ENCODE assay signal across 15 cellular contexts in genomic region chr11:2193887-2194595, GRCh38. TPM values are rescaled to one million over a fixed set of nuclear protein-coding genes. Genes with fewer than 3 reads are reported as not detected.
"Had no signal": no experiment of that assay in that cellular context is flagged by ENCODE, and none has a peak within 500 bp of the region (broad histone marks: within the 10 kb centered on the region; RNA-seq: fewer than 3 reads in every experiment).

No MANE protein-coding gene starts in this region.

RNA-seq across cellular contexts. Expression of gene TH, which starts 22.4 kb away (rescaled TPM):
- total RNA-seq: activated CD4-positive, alpha-beta memory T cell treated with anti-CD3 and anti-CD28 coated beads, Interleukin-2, amount 10 ng/mL, durations not matched to agents 7 days and 5 days; activated CD4-positive, alpha-beta T cell treated with anti-CD3 and anti-CD28 coated beads for 36 hours; activated CD4-positive, alpha-beta T cell treated with anti-CD3 and anti-CD28 coated beads, Interleukin-2, amount 10 ng/mL, durations not matched to agents 7 days and 5 days; activated CD8-positive, alpha-beta memory T cell treated with anti-CD3 and anti-CD28 coated beads, Interleukin-2, amount 10 ng/mL, durations not matched to agents 7 days and 5 days; activated CD8-positive, alpha-beta T cell treated with anti-CD3 and anti-CD28 coated beads, Interleukin-2, amount 10 ng/mL, durations not matched to agents 7 days and 5 days; activated naive CD8-positive, alpha-beta T cell treated with anti-CD3 and anti-CD28 coated beads, Interleukin-2, amount 10 ng/mL, durations not matched to agents 7 days and 5 days; activated T-helper 2 cell treated with anti-CD3 and anti-CD28 coated beads, Interferon-gamma antibody, Interleukin-2, Interleukin-4, amounts not matched to agents 10 μg/mL and 5 μg/mL and 100 μg/mL, durations not matched to agents 14 hours and 24 hours and 36 hours; ascending aorta; breast epithelium; cardiac septum; T-helper 1 cell treated with Interleukin-12 subunit alpha and Interleukin-12 subunit beta and Interleukin-4 antibody, amounts not matched to agents 30 ng/mL and 1 ng/mL, for 36 hours; T-helper 17 cell; T-helper 2 cell treated with Interferon-gamma antibody and Interleukin-4, amounts not matched to agents 100 ng/mL and 5 ng/mL, for 36 hours; WTC11 had no signal

RNA-seq across cellular contexts. Expression of gene INS, which starts 33.0 kb away (rescaled TPM):
- total RNA-seq: activated CD4-positive, alpha-beta memory T cell treated with anti-CD3 and anti-CD28 coated beads, Interleukin-2, amount 10 ng/mL, durations not matched to agents 7 days and 5 days; activated CD4-positive, alpha-beta T cell treated with anti-CD3 and anti-CD28 coated beads for 36 hours; activated CD4-positive, alpha-beta T cell treated with anti-CD3 and anti-CD28 coated beads, Interleukin-2, amount 10 ng/mL, durations not matched to agents 7 days and 5 days; activated CD8-positive, alpha-beta memory T cell treated with anti-CD3 and anti-CD28 coated beads, Interleukin-2, amount 10 ng/mL, durations not matched to agents 7 days and 5 days; activated CD8-positive, alpha-beta T cell treated with anti-CD3 and anti-CD28 coated beads, Interleukin-2, amount 10 ng/mL, durations not matched to agents 7 days and 5 days; activated naive CD8-positive, alpha-beta T cell treated with anti-CD3 and anti-CD28 coated beads, Interleukin-2, amount 10 ng/mL, durations not matched to agents 7 days and 5 days; activated T-helper 2 cell treated with anti-CD3 and anti-CD28 coated beads, Interferon-gamma antibody, Interleukin-2, Interleukin-4, amounts not matched to agents 10 μg/mL and 5 μg/mL and 100 μg/mL, durations not matched to agents 14 hours and 24 hours and 36 hours; ascending aorta; breast epithelium; cardiac septum; cerebellum; T-helper 1 cell treated with Interleukin-12 subunit alpha and Interleukin-12 subunit beta and Interleukin-4 antibody, amounts not matched to agents 30 ng/mL and 1 ng/mL, for 36 hours; T-helper 17 cell; T-helper 2 cell treated with Interferon-gamma antibody and Interleukin-4, amounts not matched to agents 100 ng/mL and 5 ng/mL, for 36 hours; WTC11 had no signal

RNA-seq across cellular contexts. Expression of gene IGF2, which starts 54.9 kb away (rescaled TPM):
- total RNA-seq: activated CD8-positive, alpha-beta T cell treated with anti-CD3 and anti-CD28 coated beads, Interleukin-2, amount 10 ng/mL, durations not matched to agents 7 days and 5 days; activated naive CD8-positive, alpha-beta T cell treated with anti-CD3 and anti-CD28 coated beads, Interleukin-2, amount 10 ng/mL, durations not matched to agents 7 days and 5 days; T-helper 2 cell treated with Interferon-gamma antibody and Interleukin-4, amounts not matched to agents 100 ng/mL and 5 ng/mL, for 36 hours had no signal
